ENCODE assay signal across 1 cellular context in the genomic region with DNA sequence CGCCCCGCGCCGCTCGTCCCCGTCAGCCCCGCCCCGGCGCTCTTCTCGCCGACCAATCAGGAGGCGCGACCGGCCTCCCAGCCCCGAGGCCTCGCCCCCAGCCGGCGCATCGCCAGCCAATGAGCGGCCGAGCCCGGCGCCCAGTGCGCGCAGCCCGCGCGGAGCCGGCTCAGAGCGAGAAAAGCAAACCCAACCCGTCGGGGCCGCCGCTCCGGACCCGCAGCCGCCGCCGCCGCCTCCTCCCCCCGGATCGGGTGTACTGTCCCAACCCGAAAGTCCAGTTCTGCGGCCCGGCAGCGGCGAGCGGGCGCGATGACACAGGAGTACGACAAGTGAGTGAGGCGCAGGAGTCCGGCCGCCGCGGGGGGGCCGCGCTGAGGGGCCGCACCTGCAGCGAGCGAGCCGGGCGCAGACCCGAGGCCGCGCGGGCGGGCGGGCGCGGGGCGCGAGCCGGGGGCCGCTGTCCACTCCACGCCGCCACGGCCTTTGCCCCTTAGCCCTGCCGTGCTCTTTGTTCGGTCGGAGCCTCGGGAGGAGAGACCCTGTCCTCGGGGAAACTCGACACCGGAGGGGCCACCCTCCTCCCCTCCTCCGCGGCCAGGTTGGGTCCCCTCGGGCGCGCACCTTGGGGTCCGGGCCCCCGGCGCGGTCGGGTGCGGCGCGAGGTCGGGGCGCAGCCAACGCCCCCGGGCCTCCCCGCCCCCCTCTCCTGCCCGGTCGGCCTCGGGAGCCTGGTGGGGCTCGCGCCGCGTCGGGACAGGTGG.
TF ChIP-seq lines count a peak whose summit lies in the region.

Gene GRHL1, plus strand, starts transcription at position 172 of the 764 bp plus-strand sequence. Its CDS starts 141 bp downstream, at position 313.

TF ChIP-seq in HepG2, 621 proteins besides CTCF, POLR2A, EP300 and RAD21 (continued from another document and continues in another):
- TF ChIP-seq KDM5B (CRISPR knock-in tag; IDR thresholded peaks at IDR 0.05; ENCODE audit: borderline replicate concordance) (no peak; the same call in 1 of the 2 replicates), KIAA2018 (CRISPR knock-in tag; IDR thresholded peaks at IDR 0.05; ENCODE audit: borderline replicate concordance) (no peak), FOXK2 (IDR thresholded peaks at IDR 0.05) (no peak), KAT7 (CRISPR knock-in tag; IDR thresholded peaks at IDR 0.05; ENCODE audit: borderline replicate concordance) (peak; percentile 64; the same call in 1 of the 2 replicates), RFX1 (IDR thresholded peaks at IDR 0.05) (no peak), GATAD2A (CRISPR knock-in tag; IDR thresholded peaks at IDR 0.05) (no peak), ZNF850 (CRISPR knock-in tag; conservative IDR thresholded peaks at IDR 0.05) (no peak), HNRNPUL1 (IDR thresholded peaks at IDR 0.05; ENCODE audit: low read depth, low read length) (no peak), ZNF530 (CRISPR knock-in tag; IDR thresholded peaks at IDR 0.05; ENCODE audit: low read depth) (no peak), FLYWCH1 (CRISPR knock-in tag; IDR thresholded peaks at IDR 0.05) (no peak), ETV5 (CRISPR knock-in tag; IDR thresholded peaks at IDR 0.05; ENCODE audit: borderline replicate concordance) (0 out of 2 replicates have a peak, but pooled peaks have one; percentile 15), AHR (CRISPR knock-in tag; IDR thresholded peaks at IDR 0.05) (0 out of 2 replicates have a peak, but pooled peaks have one; percentile 30), MXD4 (CRISPR knock-in tag; IDR thresholded peaks at IDR 0.05) (peak; percentile 30; the same call in 1 of the 2 replicates), ZNF10 (CRISPR knock-in tag; IDR thresholded peaks at IDR 0.05; ENCODE audit: borderline replicate concordance, low read depth) (no peak), ZNF264 (CRISPR knock-in tag; IDR thresholded peaks at IDR 0.05) (no peak), SNRNP70 (IDR thresholded peaks at IDR 0.05; ENCODE audit: low read depth, low read length) (no peak), KDM6A (CRISPR knock-in tag; IDR thresholded peaks at IDR 0.05; ENCODE audit: low read depth) (no peak), NR2F6 (IDR thresholded peaks at IDR 0.05) (no peak), NR2F6 (CRISPR knock-in tag; IDR thresholded peaks at IDR 0.05) (peak; percentile 4; the same call in 1 of the 2 replicates), MXD1 (CRISPR knock-in tag; IDR thresholded peaks at IDR 0.05) (no peak; the same call in 1 of the 2 replicates), SMC3 (IDR thresholded peaks at IDR 0.05; ENCODE audit: low read length) (no peak), GABPA (IDR thresholded peaks at IDR 0.05; ENCODE audit: low read depth, low read length) (no peak), GABPA (CRISPR knock-in tag; IDR thresholded peaks at IDR 0.05; ENCODE audit: low read depth) (no peak), ZSCAN31 (CRISPR knock-in tag; IDR thresholded peaks at IDR 0.05; ENCODE audit: low read depth) (peak; percentile 85), EED (CRISPR knock-in tag; IDR thresholded peaks at IDR 0.05) (no peak), TEF (CRISPR knock-in tag; IDR thresholded peaks at IDR 0.05) (no peak), PCBP2 (optimal IDR thresholded peaks at IDR 0.05; ENCODE audit: low read depth, low read length, poor library complexity, severe bottlenecking) (no peak), TRIM24 (CRISPR knock-in tag; IDR thresholded peaks at IDR 0.05) (no peak), ZZZ3 (CRISPR knock-in tag; IDR thresholded peaks at IDR 0.05; ENCODE audit: borderline replicate concordance) (no peak), SP4 (CRISPR knock-in tag; IDR thresholded peaks at IDR 0.05) (peak; percentile 41; the same call in 1 of the 2 replicates), ZNF564 (CRISPR knock-in tag; IDR thresholded peaks at IDR 0.05) (no peak), ZMYM2 (CRISPR knock-in tag; IDR thresholded peaks at IDR 0.05) (no peak), CCAR2 (optimal IDR thresholded peaks at IDR 0.05; ENCODE audit: low read depth, low read length) (no peak), ZNF383 (CRISPR knock-in tag; IDR thresholded peaks at IDR 0.05; ENCODE audit: borderline replicate concordance) (no peak)
- TF ChIP-seq, protein P1, sequence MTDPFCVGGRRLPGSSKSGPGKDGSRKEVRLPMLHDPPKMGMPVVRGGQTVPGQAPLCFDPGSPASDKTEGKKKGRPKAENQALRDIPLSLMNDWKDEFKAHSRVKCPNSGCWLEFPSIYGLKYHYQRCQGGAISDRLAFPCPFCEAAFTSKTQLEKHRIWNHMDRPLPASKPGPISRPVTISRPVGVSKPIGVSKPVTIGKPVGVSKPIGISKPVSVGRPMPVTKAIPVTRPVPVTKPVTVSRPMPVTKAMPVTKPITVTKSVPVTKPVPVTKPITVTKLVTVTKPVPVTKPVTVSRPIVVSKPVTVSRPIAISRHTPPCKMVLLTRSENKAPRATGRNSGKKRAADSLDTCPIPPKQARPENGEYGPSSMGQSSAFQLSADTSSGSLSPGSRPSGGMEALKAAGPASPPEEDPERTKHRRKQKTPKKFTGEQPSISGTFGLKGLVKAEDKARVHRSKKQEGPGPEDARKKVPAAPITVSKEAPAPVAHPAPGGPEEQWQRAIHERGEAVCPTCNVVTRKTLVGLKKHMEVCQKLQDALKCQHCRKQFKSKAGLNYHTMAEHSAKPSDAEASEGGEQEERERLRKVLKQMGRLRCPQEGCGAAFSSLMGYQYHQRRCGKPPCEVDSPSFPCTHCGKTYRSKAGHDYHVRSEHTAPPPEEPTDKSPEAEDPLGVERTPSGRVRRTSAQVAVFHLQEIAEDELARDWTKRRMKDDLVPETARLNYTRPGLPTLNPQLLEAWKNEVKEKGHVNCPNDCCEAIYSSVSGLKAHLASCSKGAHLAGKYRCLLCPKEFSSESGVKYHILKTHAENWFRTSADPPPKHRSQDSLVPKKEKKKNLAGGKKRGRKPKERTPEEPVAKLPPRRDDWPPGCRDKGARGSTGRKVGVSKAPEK (CRISPR knock-in tag; IDR thresholded peaks at IDR 0.05; ENCODE audit: borderline replicate concordance) = 0 out of 2 replicates have a peak, but pooled peaks have one; percentile 36
- TF ChIP-seq, protein P2, sequence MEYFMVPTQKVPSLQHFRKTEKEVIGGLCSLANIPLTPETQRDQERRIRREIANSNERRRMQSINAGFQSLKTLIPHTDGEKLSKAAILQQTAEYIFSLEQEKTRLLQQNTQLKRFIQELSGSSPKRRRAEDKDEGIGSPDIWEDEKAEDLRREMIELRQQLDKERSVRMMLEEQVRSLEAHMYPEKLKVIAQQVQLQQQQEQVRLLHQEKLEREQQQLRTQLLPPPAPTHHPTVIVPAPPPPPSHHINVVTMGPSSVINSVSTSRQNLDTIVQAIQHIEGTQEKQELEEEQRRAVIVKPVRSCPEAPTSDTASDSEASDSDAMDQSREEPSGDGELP (IDR thresholded peaks at IDR 0.05; ENCODE audit: borderline replicate concordance, low read depth) = no peak
- TF ChIP-seq, protein P3, sequence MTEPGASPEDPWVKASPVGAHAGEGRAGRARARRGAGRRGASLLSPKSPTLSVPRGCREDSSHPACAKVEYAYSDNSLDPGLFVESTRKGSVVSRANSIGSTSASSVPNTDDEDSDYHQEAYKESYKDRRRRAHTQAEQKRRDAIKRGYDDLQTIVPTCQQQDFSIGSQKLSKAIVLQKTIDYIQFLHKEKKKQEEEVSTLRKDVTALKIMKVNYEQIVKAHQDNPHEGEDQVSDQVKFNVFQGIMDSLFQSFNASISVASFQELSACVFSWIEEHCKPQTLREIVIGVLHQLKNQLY (CRISPR knock-in tag; IDR thresholded peaks at IDR 0.05) = no peak
- TF ChIP-seq, protein P4, sequence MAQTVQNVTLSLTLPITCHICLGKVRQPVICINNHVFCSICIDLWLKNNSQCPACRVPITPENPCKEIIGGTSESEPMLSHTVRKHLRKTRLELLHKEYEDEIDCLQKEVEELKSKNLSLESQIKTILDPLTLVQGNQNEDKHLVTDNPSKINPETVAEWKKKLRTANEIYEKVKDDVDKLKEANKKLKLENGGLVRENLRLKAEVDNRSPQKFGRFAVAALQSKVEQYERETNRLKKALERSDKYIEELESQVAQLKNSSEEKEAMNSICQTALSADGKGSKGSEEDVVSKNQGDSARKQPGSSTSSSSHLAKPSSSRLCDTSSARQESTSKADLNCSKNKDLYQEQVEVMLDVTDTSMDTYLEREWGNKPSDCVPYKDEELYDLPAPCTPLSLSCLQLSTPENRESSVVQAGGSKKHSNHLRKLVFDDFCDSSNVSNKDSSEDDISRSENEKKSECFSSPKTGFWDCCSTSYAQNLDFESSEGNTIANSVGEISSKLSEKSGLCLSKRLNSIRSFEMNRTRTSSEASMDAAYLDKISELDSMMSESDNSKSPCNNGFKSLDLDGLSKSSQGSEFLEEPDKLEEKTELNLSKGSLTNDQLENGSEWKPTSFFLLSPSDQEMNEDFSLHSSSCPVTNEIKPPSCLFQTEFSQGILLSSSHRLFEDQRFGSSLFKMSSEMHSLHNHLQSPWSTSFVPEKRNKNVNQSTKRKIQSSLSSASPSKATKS (CRISPR knock-in tag; IDR thresholded peaks at IDR 0.05) = no peak
- TF ChIP-seq, protein P5, sequence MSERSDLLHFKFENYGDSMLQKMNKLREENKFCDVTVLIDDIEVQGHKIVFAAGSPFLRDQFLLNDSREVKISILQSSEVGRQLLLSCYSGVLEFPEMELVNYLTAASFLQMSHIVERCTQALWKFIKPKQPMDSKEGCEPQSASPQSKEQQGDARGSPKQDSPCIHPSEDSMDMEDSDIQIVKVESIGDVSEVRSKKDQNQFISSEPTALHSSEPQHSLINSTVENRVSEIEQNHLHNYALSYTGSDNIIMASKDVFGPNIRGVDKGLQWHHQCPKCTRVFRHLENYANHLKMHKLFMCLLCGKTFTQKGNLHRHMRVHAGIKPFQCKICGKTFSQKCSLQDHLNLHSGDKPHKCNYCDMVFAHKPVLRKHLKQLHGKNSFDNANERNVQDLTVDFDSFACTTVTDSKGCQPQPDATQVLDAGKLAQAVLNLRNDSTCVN (CRISPR knock-in tag; IDR thresholded peaks at IDR 0.05; ENCODE audit: borderline replicate concordance) = no peak
